In the genomic region with DNA sequence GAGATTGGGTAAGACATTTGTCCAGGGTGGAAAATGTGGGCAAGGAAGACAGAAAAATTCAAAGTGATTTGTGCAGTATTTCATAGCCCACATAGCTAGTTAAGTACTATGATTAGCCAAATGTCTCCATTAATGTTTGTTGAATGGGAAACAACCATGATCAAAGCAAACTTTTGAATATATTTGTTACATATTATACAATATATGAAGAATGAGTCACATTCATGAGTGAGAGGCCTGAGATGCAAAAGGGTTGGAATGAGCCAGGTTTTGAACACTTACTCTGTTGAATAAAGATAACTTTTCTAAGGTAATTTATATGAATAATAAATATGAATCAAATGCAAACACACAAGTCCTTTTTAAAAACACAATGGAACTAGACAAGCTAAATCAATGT, we compare ENCODE assay signal across 1 cellular context.
TF ChIP-seq lines count a peak whose summit lies in the region.

No MANE protein-coding gene starts in this region.

TF ChIP-seq in GM23338, 12 proteins besides CTCF, POLR2A, EP300 and RAD21 (continued from another document):
- TF ChIP-seq REST (IDR thresholded peaks at IDR 0.05; ENCODE audit: unreplicated experiment) (no peak), ZNF114 (CRISPR knock-in tag; IDR thresholded peaks at IDR 0.05) (no peak), POLR2AphosphoS5 (IDR thresholded peaks at IDR 0.05; ENCODE audit: low read depth) (no peak), ETS1 (IDR thresholded peaks at IDR 0.05) (no peak), JUNB (IDR thresholded peaks at IDR 0.05; ENCODE audit: unreplicated experiment) (no peak), EZH2phosphoT487 (IDR thresholded peaks at IDR 0.05; ENCODE audit: unreplicated experiment) (no peak)
TF ChIP-seq in GM23338: peak in this region for 0.
